Comparison of ENCODE assay signal across 8 cellular contexts in the genomic region with DNA sequence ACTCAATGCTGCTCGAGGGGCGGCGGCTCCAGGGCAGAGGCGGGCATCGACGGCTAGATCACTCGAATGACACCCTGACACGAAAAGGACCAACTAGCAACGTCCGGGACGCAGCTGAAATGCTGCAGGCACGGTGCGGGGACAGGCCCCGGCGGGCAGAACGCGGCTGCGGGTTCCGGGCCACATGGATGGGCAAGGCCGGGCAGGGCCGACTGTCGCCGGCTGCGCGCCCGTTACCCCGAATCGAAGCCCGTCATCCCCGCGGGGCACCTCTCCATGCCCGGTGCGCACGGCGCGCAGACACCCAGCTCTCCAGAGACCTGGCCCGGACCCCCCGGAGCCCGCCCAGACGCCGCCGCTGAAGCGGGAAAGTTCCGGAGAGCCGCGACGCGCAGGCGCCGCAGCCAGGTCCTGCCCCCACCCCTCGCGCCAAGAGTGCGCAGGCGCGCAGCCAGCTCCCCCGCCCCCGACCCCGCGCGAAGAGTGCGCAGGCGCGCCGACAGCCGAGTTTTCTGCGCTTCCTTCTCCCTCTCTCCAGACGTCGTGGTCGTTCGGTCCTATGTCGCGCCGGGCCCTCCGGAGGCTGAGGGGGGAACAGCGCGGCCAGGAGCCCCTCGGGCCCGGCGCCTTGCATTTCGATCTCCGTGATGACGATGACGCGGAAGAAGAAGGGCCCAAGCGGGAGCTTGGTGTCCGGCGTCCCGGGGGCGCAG. TPM values are rescaled to one million over a fixed set of nuclear protein-coding genes. Genes with fewer than 3 reads are reported as not detected.
DNase-seq lines count a peak whose midpoint lies in the region; ATAC-seq, FAIRE-seq and TF ChIP-seq lines count a peak whose summit lies in the region.

A gene with protein sequence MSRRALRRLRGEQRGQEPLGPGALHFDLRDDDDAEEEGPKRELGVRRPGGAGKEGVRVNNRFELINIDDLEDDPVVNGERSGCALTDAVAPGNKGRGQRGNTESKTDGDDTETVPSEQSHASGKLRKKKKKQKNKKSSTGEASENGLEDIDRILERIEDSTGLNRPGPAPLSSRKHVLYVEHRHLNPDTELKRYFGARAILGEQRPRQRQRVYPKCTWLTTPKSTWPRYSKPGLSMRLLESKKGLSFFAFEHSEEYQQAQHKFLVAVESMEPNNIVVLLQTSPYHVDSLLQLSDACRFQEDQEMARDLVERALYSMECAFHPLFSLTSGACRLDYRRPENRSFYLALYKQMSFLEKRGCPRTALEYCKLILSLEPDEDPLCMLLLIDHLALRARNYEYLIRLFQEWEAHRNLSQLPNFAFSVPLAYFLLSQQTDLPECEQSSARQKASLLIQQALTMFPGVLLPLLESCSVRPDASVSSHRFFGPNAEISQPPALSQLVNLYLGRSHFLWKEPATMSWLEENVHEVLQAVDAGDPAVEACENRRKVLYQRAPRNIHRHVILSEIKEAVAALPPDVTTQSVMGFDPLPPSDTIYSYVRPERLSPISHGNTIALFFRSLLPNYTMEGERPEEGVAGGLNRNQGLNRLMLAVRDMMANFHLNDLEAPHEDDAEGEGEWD (plus strand): TSS at position 484 of the 713 bp plus-strand sequence. CDS start 76 bp downstream, at position 560.

- peaks cover 0 to 18% (median 2%) of the 10 kb centered on the region in 4 donors for H3K4me1 ChIP-seq in Peyer's patch
- H3K4me1 ChIP-seq in muscle layer of colon (ENCODE audit: insufficient read depth, low read length), result peaks cover 16% of the 10 kb centered on the region

- ATAC-seq in GM21528 (IDR thresholded peaks at IDR 0.05; ENCODE audit: low FRiP score, unreplicated experiment) (peak; percentile 47), esophagus mucosa (peak; percentile 70)
- peak; percentile 56 to 62 for ATAC-seq in activated T-cell treated with anti-CD3 and anti-CD28 coated beads, Interleukin-2, amount 50 U/mL, for 4 hours

- H3K36me3 ChIP-seq in Peyer's patch (peaks cover 0 to 14% (median 0%) of the 10 kb centered on the region in 3 donors), muscle layer of colon (ENCODE audit: insufficient read depth, low read length) (peaks cover 6% of the 10 kb centered on the region)

- DNase-seq in D721Med (ENCODE audit: insufficient read length, low spot score), result peak; percentile 40
- peak; percentile 71 to 93 (median 89) for DNase-seq in Peyer's patch
- DNase-seq in activated T-cell treated with anti-CD3 and anti-CD28 coated beads, Interleukin-2, amount 50 U/mL, for 4 hours, result peak; percentile 85
- DNase-seq in stimulated activated CD8-positive, alpha-beta memory T cell treated with anti-CD3 and anti-CD28 coated beads, Interleukin-7, amount 100 ng/mL, for 1 hour (ENCODE audit: low read depth in 2 of 2), result peak; percentile 68 to 72

- peaks cover 10 to 14% (median 11%) of the 10 kb centered on the region in 3 donors for H3K4me1 Mint-ChIP-seq in IgD-negative memory B cell
- H3K4me1 Mint-ChIP-seq in activated T-cell treated with anti-CD3 and anti-CD28 coated beads, Interleukin-2, amount 50 U/mL, for 4 hours (ENCODE audit: low read depth), result peaks cover 15% of the 10 kb centered on the region

- H3K9me3 ChIP-seq in Peyer's patch, result no peaks in the 10 kb centered on the region
- H3K9me3 ChIP-seq in muscle layer of colon (ENCODE audit: low read length), result no peaks in the 10 kb centered on the region

- no peaks in the 10 kb centered on the region for H3K27me3 Mint-ChIP-seq in IgD-negative memory B cell
- no peaks in the 10 kb centered on the region for H3K27me3 Mint-ChIP-seq in activated T-cell treated with anti-CD3 and anti-CD28 coated beads, Interleukin-2, amount 50 U/mL, for 4 hours (ENCODE audit: low read depth)

- H3K27ac Mint-ChIP-seq in IgD-negative memory B cell, result peak within 1 kb of the TSS; percentile 98 to 99 (median 99)

- peak within 1 kb of the TSS; percentile 76 for H3K9ac ChIP-seq in muscle layer of colon (ENCODE audit: low read length)

- no peaks in the 10 kb centered on the region for H3K9me3 Mint-ChIP-seq in IgD-negative memory B cell
- no peaks in the 10 kb centered on the region for H3K9me3 Mint-ChIP-seq in activated T-cell treated with anti-CD3 and anti-CD28 coated beads, Interleukin-2, amount 50 U/mL, for 4 hours

- FAIRE-seq in D721Med (lab: Jason Lieb, UNC), result no peak

- peak within 1 kb of the TSS; percentile 89 to 98 (median 93) for H3K4me3 Mint-ChIP-seq in IgD-negative memory B cell
- peak within 1 kb of the TSS; percentile 85 for H3K4me3 Mint-ChIP-seq in activated T-cell treated with anti-CD3 and anti-CD28 coated beads, Interleukin-2, amount 50 U/mL, for 4 hours

- no peak for TF ChIP-seq CTCF in D721Med (IDR thresholded peaks at IDR 0.05; ENCODE audit: insufficient read depth, missing control alignments)
- peak in 2 of 6 experiments; percentile 2 for TF ChIP-seq CTCF in Peyer's patch (IDR thresholded peaks at IDR 0.05)

- H3K4me3 ChIP-seq in Peyer's patch (peak within 1 kb of the TSS; percentile 62 to 96 (median 90)), muscle layer of colon (ENCODE audit: low read depth in 1 of 2, low read length in 2 of 2) (peak within 1 kb of the TSS; percentile 79 to 89)

- H3K27me3 ChIP-seq in Peyer's patch, result no peaks in the 10 kb centered on the region
- no peaks in the 10 kb centered on the region for H3K27me3 ChIP-seq in muscle layer of colon (ENCODE audit: control insufficient read depth in 1 of 2, insufficient read depth in 2 of 2, low read length in 2 of 2)

- peak; percentile 72 to 85 for TF ChIP-seq POLR2A in Peyer's patch (IDR thresholded peaks at IDR 0.05)

- H3K36me3 Mint-ChIP-seq in IgD-negative memory B cell, result peaks cover 1% of the 10 kb centered on the region
- H3K36me3 Mint-ChIP-seq in activated T-cell treated with anti-CD3 and anti-CD28 coated beads, Interleukin-2, amount 50 U/mL, for 4 hours (ENCODE audit: insufficient read depth), result peaks cover 12% of the 10 kb centered on the region

- peak within 1 kb of the TSS; percentile 96 to 100 (median 100) for H3K27ac ChIP-seq in Peyer's patch
- H3K27ac ChIP-seq in muscle layer of colon (ENCODE audit: low read depth, low read length), result peak within 1 kb of the TSS; percentile 99

RNA-seq across cellular contexts. Expression of the gene that starts here (rescaled TPM):
- 135 TPM for polyA plus RNA-seq in IgD-negative memory B cell
- 100 to 1,000 TPM; 247 to 946 (median 371) TPM for total RNA-seq in Peyer's patch
- 100 to 1,000 TPM; 144 to 182 (median 164) TPM for total RNA-seq in activated T-cell treated with anti-CD3 and anti-CD28 coated beads, Interleukin-2, amount 50 U/mL, for 4 hours
- total RNA-seq in esophagus mucosa, result 99.2 TPM

Comparison
In these comparisons a context has a peak if more than half of its experiments do, and no peak if none do; other contexts are left out.
1. Peak in every context shown above with its lines: DNase-seq, ATAC-seq, H3K4me3 ChIP-seq and H3K27ac ChIP-seq.